ENCODE assay signal across 28 cellular contexts in genomic region chr1:62995173-62995572, GRCh38.
"Had no signal": no experiment of that assay in that cellular context is flagged by ENCODE, and none has a peak within 500 bp of the region (broad histone marks: within the 10 kb centered on the region; RNA-seq: fewer than 3 reads in every experiment).

No MANE protein-coding gene starts in this region.

- H2AFZ ChIP-seq: neural progenitor cell, parathyroid adenoma had no signal

- H3K27ac ChIP-seq: neural progenitor cell, ovary, parathyroid adenoma, psoas muscle, skin epidermis, spleen, suprapubic skin, testis, tibial artery, transverse colon, upper lobe of right lung, uterus had no signal

- H3K27me3 ChIP-seq: neural progenitor cell, ovary, testis had no signal

- ATAC-seq: natural killer cell; psoas muscle; right cardiac atrium; sciatic nerve; stimulated activated memory B cell treated with anti-CD40 and anti-IgM and Interleukin-4, amounts not matched to agents 10 μg/mL and 1 μg/mL and 100 μg/mL, for 72 hours; stimulated activated naive CD8-positive, alpha-beta T cell treated with anti-CD3 and anti-CD28 coated beads, Interleukin-15, amount 100 ng/mL, for 72 hours; stimulated activated naive CD8-positive, alpha-beta T cell treated with anti-CD3 and anti-CD28 coated beads, Interleukin-15, Interleukin-2, amounts not matched to agents 100 U/mL and 50 U/mL, for 24 hours; upper lobe of right lung had no signal

- H3K36me3 ChIP-seq: neural progenitor cell, ovary, spleen, suprapubic skin, tibial artery, transverse colon, upper lobe of right lung, uterus had no signal

- H3K4me1 ChIP-seq: parathyroid adenoma, psoas muscle, spleen, suprapubic skin, testis, tibial artery, transverse colon, upper lobe of right lung, uterus had no signal

- H3K9me3 ChIP-seq: ovary, psoas muscle, spleen, suprapubic skin, testis, tibial artery, transverse colon, upper lobe of right lung, uterus had no signal

- DNase-seq: natural killer cell; occipital lobe; ovary; posterior cingulate gyrus; psoas muscle; right cardiac atrium; spleen; stimulated activated CD4-positive, alpha-beta T cell treated with anti-CD3 and anti-CD28 coated beads, Interleukin-12 subunit alpha, Interleukin-12 subunit beta, amount 100 ng/mL, for 4 hours; stimulated activated CD4-positive, alpha-beta T cell treated with anti-CD3 and anti-CD28 coated beads, Interleukin-1b, Interleukin-23, amount 100 ng/mL, for 48 hours; stimulated activated CD4-positive, alpha-beta T cell treated with anti-CD3 and anti-CD28 coated beads, Interleukin-4, amount 100 ng/mL, for 1 hour; stimulated activated CD4-positive, alpha-beta T cell treated with anti-CD3 and anti-CD28 coated beads, Interleukin-4, amount 100 ng/mL, for 4 hours; stimulated activated CD8-positive, alpha-beta memory T cell treated with anti-CD3 and anti-CD28 coated beads, Interleukin-4, amount 100 ng/mL, for 48 hours; stimulated activated naive CD4-positive, alpha-beta T cell; stimulated activated naive CD8-positive, alpha-beta T cell treated with anti-CD3 and anti-CD28 coated beads, Interleukin-15, amount 100 ng/mL, for 72 hours; stimulated activated naive CD8-positive, alpha-beta T cell treated with anti-CD3 and anti-CD28 coated beads, Interleukin-15, Interleukin-2, amounts not matched to agents 100 U/mL and 50 U/mL, for 24 hours; substantia nigra; testis; tibial artery; transverse colon; upper lobe of right lung; uterus had no signal

- H3K79me2 ChIP-seq: parathyroid adenoma had no signal

- H3K9ac ChIP-seq: neural progenitor cell, parathyroid adenoma had no signal

- H3K4me3 ChIP-seq: neural progenitor cell, ovary, psoas muscle, skin epidermis, smooth muscle cell, spleen, suprapubic skin, testis, tibial artery, transverse colon, upper lobe of right lung, uterus had no signal

- H3K4me2 ChIP-seq: neural progenitor cell, smooth muscle cell had no signal
